ENCODE assay signal across 1 cellular context in the genomic region with DNA sequence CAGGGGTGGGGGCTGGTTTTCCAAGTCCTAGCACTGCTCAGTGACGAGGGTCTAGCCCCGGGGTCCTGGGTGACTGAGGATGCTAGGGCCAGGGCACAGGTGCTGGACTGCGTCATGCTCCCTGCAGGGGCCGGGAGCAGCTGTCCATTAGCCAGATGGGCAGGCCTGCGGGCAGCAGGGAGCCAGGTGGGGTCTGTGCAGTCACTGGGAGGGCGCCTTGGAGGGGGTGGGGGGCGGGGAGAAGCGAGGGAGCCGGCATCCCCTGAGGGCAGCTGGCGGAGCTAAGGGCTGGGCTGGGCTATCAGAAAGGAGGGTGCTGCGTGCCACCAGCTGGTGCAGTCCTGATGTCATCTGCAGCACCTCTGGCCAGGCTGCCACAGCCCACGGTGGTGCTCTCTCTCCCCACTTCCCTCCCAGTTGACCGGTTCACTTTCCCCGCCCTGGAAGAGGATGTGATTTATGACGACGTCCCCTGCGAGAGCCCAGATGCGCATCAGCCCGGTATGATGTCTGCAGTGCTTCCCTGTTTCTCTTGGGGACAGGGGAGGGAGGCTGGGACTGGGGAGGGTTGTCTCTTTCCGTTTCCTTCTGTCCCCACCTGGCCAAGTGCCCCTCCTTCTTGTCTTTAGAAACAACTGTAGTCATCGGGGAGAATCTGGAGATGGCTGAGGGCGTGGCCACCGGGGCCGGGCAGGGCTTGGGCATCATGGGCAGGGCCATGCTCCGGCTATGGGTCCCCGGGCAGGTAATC.
TF ChIP-seq lines count a peak whose summit lies in the region.

No MANE protein-coding gene starts in this region.

TF ChIP-seq in GM12878, 131 proteins besides CTCF, POLR2A, EP300 and RAD21:
- TF ChIP-seq SPI1 (IDR thresholded peaks at IDR 0.05; ENCODE audit: borderline replicate concordance, insufficient read depth, low read depth, low read length) (no peak), IRF4 (IDR thresholded peaks at IDR 0.05; ENCODE audit: low read depth, low read length) (no peak), SIN3A (IDR thresholded peaks at IDR 0.05; ENCODE audit: low read depth, low read length) (no peak), RB1 (IDR thresholded peaks at IDR 0.05; ENCODE audit: borderline replicate concordance) (no peak), NFIC (IDR thresholded peaks at IDR 0.05; ENCODE audit: low read depth, low read length) (no peak), RELA (IDR thresholded peaks at IDR 0.05; ENCODE audit: borderline replicate concordance, partially characterized antibody) (no peak), ASH2L (IDR thresholded peaks at IDR 0.05; ENCODE audit: borderline replicate concordance, low read depth) (no peak), USF1 (IDR thresholded peaks at IDR 0.05; ENCODE audit: borderline replicate concordance, extremely low read length, insufficient read depth, low read depth, low read length) (no peak), EZH2 (IDR thresholded peaks at IDR 0.05; ENCODE audit: borderline replicate concordance, control insufficient read depth, low read depth, low read length) (no peak), JUNB (IDR thresholded peaks at IDR 0.05) (no peak)
- TF ChIP-seq, protein P1, sequence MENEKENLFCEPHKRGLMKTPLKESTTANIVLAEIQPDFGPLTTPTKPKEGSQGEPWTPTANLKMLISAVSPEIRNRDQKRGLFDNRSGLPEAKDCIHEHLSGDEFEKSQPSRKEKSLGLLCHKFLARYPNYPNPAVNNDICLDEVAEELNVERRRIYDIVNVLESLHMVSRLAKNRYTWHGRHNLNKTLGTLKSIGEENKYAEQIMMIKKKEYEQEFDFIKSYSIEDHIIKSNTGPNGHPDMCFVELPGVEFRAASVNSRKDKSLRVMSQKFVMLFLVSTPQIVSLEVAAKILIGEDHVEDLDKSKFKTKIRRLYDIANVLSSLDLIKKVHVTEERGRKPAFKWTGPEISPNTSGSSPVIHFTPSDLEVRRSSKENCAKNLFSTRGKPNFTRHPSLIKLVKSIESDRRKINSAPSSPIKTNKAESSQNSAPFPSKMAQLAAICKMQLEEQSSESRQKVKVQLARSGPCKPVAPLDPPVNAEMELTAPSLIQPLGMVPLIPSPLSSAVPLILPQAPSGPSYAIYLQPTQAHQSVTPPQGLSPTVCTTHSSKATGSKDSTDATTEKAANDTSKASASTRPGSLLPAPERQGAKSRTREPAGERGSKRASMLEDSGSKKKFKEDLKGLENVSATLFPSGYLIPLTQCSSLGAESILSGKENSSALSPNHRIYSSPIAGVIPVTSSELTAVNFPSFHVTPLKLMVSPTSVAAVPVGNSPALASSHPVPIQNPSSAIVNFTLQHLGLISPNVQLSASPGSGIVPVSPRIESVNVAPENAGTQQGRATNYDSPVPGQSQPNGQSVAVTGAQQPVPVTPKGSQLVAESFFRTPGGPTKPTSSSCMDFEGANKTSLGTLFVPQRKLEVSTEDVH (IDR thresholded peaks at IDR 0.05; ENCODE audit: low read depth, partially characterized antibody) = no peak
- TF ChIP-seq, protein P2, sequence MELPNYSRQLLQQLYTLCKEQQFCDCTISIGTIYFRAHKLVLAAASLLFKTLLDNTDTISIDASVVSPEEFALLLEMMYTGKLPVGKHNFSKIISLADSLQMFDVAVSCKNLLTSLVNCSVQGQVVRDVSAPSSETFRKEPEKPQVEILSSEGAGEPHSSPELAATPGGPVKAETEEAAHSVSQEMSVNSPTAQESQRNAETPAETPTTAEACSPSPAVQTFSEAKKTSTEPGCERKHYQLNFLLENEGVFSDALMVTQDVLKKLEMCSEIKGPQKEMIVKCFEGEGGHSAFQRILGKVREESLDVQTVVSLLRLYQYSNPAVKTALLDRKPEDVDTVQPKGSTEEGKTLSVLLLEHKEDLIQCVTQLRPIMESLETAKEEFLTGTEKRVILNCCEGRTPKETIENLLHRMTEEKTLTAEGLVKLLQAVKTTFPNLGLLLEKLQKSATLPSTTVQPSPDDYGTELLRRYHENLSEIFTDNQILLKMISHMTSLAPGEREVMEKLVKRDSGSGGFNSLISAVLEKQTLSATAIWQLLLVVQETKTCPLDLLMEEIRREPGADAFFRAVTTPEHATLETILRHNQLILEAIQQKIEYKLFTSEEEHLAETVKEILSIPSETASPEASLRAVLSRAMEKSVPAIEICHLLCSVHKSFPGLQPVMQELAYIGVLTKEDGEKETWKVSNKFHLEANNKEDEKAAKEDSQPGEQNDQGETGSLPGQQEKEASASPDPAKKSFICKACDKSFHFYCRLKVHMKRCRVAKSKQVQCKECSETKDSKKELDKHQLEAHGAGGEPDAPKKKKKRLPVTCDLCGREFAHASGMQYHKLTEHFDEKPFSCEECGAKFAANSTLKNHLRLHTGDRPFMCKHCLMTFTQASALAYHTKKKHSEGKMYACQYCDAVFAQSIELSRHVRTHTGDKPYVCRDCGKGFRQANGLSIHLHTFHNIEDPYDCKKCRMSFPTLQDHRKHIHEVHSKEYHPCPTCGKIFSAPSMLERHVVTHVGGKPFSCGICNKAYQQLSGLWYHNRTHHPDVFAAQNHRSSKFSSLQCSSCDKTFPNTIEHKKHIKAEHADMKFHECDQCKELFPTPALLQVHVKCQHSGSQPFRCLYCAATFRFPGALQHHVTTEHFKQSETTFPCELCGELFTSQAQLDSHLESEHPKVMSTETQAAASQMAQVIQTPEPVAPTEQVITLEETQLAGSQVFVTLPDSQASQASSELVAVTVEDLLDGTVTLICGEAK (IDR thresholded peaks at IDR 0.05; ENCODE audit: borderline replicate concordance) = no peak
